In genomic region chr1:162056043-162056442, GRCh38 we compare ENCODE assay signal across 8 cellular contexts. TPM values are rescaled to one million over a fixed set of nuclear protein-coding genes. Genes with fewer than 3 reads are reported as not detected.
DNase-seq lines count a peak whose midpoint lies in the region; ATAC-seq and TF ChIP-seq lines count a peak whose summit lies in the region.

No MANE protein-coding gene starts in this region.

- H2BK120ac ChIP-seq in neuronal stem cell (ENCODE audit: low read depth, low read length): no peak overlapping the region

- no peak overlapping the region for H2AK5ac ChIP-seq in neuronal stem cell (ENCODE audit: low read depth, low read length)

- peak; percentile 94 for TF ChIP-seq CTCF in AG09319 (IDR thresholded peaks at IDR 0.05; ENCODE audit: low read depth, low read length)
- peak; percentile 97 for TF ChIP-seq CTCF in fibroblast of villous mesenchyme (IDR thresholded peaks at IDR 0.05; ENCODE audit: insufficient read depth, low read depth, low read length)

- no peak overlapping the region for H3K14ac ChIP-seq in neuronal stem cell (ENCODE audit: low read length)

- H3K27me3 ChIP-seq in neuronal stem cell (ENCODE audit: control insufficient read depth in 3 of 3, insufficient read depth in 3 of 3, low read depth in 1 of 3, low read length in 3 of 3): no peaks in the 10 kb centered on the region

- no peaks in the 10 kb centered on the region for H3K36me3 Mint-ChIP-seq in activated T-helper 17 cell treated with anti-CD3 and anti-CD28 coated beads, Interleukin-2, amount 50 U/mL, for 72 hours (ENCODE audit: low read depth)

- ATAC-seq in GM18502 (IDR thresholded peaks at IDR 0.05; ENCODE audit: poor library complexity, unreplicated experiment) (peak; percentile 54), HG02970 (IDR thresholded peaks at IDR 0.05; ENCODE audit: low FRiP score, unreplicated experiment) (no peak)
- peak; percentile 65 for ATAC-seq in activated T-helper 17 cell treated with anti-CD3 and anti-CD28 coated beads, Interleukin-2, amount 50 U/mL, for 72 hours (replicated peaks)

- H3K27me3 Mint-ChIP-seq in activated T-helper 17 cell treated with anti-CD3 and anti-CD28 coated beads, Interleukin-2, amount 50 U/mL, for 72 hours: peaks cover 10% of the 10 kb centered on the region

- H3K79me1 ChIP-seq in neuronal stem cell (ENCODE audit: low read depth, low read length): no peaks in the 10 kb centered on the region

- H2AFZ ChIP-seq in neuronal stem cell (ENCODE audit: low read length): peak overlapping the region; percentile 47

- DNase-seq in AG09319 (ENCODE audit: extremely low read depth, low read depth): peak; percentile 20
- peak; percentile 70 to 72 for DNase-seq in Kasumi-1 (lab: John Stamatoyannopoulos, UW)
- DNase-seq in OCI-M2 (lab: John Stamatoyannopoulos, UW; ENCODE audit: unreplicated experiment): peak; percentile 35
- peak; percentile 68 for DNase-seq in fibroblast of villous mesenchyme (ENCODE audit: low read depth)
- peak; percentile 65 for DNase-seq in neuronal stem cell (ENCODE audit: low spot score)

- no peak overlapping the region for H3K23ac ChIP-seq in neuronal stem cell (ENCODE audit: low read depth, low read length, poor library complexity)

- H3K4me1 ChIP-seq in neuronal stem cell (ENCODE audit: control insufficient read depth in 2 of 2, insufficient read depth in 1 of 2, low read depth in 1 of 2, low read length in 2 of 2): no peaks in the 10 kb centered on the region

- no peaks in the 10 kb centered on the region for H3K4me1 Mint-ChIP-seq in activated T-helper 17 cell treated with anti-CD3 and anti-CD28 coated beads, Interleukin-2, amount 50 U/mL, for 72 hours

- H2BK5ac ChIP-seq in neuronal stem cell (ENCODE audit: low read length): no peak overlapping the region

- no peaks in the 10 kb centered on the region for H3K9me3 ChIP-seq in neuronal stem cell (replicated peaks in 1 of 2; ENCODE audit: control insufficient read depth in 2 of 2, insufficient read depth in 1 of 2, low read depth in 1 of 2, low read length in 2 of 2)

- H3K36me3 ChIP-seq in neuronal stem cell (replicated peaks in 1 of 2; ENCODE audit: control insufficient read depth in 2 of 2, insufficient read depth in 2 of 2, low read length in 2 of 2): no peaks in the 10 kb centered on the region

- no peaks in the 10 kb centered on the region for H3K9me3 Mint-ChIP-seq in activated T-helper 17 cell treated with anti-CD3 and anti-CD28 coated beads, Interleukin-2, amount 50 U/mL, for 72 hours

- H3K18ac ChIP-seq in neuronal stem cell (ENCODE audit: low read length): no peak overlapping the region

- H2BK12ac ChIP-seq in neuronal stem cell (ENCODE audit: low read length): no peak overlapping the region

- H4K91ac ChIP-seq in neuronal stem cell (ENCODE audit: low read depth, low read length, poor library complexity): no peak overlapping the region

- no peak overlapping the region for H3K27ac ChIP-seq in neuronal stem cell (replicated peaks; ENCODE audit: low read length)

- no peak overlapping the region for H3K27ac Mint-ChIP-seq in activated T-helper 17 cell treated with anti-CD3 and anti-CD28 coated beads, Interleukin-2, amount 50 U/mL, for 72 hours

- no peak overlapping the region for H3K4me2 ChIP-seq in neuronal stem cell (ENCODE audit: insufficient read depth, low read length, poor library complexity, severe bottlenecking)

- no peak overlapping the region for H3K4me3 ChIP-seq in fibroblast of villous mesenchyme (ENCODE audit: low read depth, low read length)
- no peak overlapping the region for H3K4me3 ChIP-seq in neuronal stem cell (ENCODE audit: low read length in 2 of 2)

- no CpG with 5 or more reads among the region's 3 CpGs for WGBS in neuronal stem cell (ENCODE audit: extremely low coverage in 2 of 2, insufficient read length in 2 of 2, insufficient replicate concordance in 1 of 2), 2 donors

- no peak overlapping the region for H4K8ac ChIP-seq in neuronal stem cell (ENCODE audit: low read depth, low read length)

- no peak overlapping the region for H2BK15ac ChIP-seq in neuronal stem cell (ENCODE audit: low read length)

- no peak overlapping the region for H3K4me3 Mint-ChIP-seq in activated T-helper 17 cell treated with anti-CD3 and anti-CD28 coated beads, Interleukin-2, amount 50 U/mL, for 72 hours

- H3K4ac ChIP-seq in neuronal stem cell (ENCODE audit: low read length): no peak overlapping the region

- no peak overlapping the region for H3K9ac ChIP-seq in neuronal stem cell (ENCODE audit: low read depth, low read length, poor library complexity)

RNA-seq across cellular contexts. Expression of gene NOS1AP, which starts 13.4 kb away (rescaled TPM):
- total RNA-seq in activated T-helper 17 cell treated with anti-CD3 and anti-CD28 coated beads, Interleukin-2, amount 50 U/mL, for 72 hours: under 1 TPM in 1 of 2 donors, not detected in 1; 0.13 TPM
- total RNA-seq in fibroblast of villous mesenchyme: under 0.01 and 0.43 TPM in 2 replicates
- polyA plus RNA-seq in neuronal stem cell (2013, experiment 1 of 2): 2.5 TPM
- 2.2 TPM for polyA plus RNA-seq in neuronal stem cell (2013, experiment 2 of 2)

RNA-seq across cellular contexts. Expression of gene OLFML2B, which starts 32.4 kb away (rescaled TPM):
- not detected for total RNA-seq in activated T-helper 17 cell treated with anti-CD3 and anti-CD28 coated beads, Interleukin-2, amount 50 U/mL, for 72 hours
- 4.8 and 5.2 TPM in 2 replicates for total RNA-seq in fibroblast of villous mesenchyme
- polyA plus RNA-seq in neuronal stem cell (2013, experiment 1 of 2): 6.2 TPM
- 6.6 TPM for polyA plus RNA-seq in neuronal stem cell (2013, experiment 2 of 2)

Comparison
In these comparisons a context has a peak if more than half of its experiments do, and no peak if none do; other contexts are left out.
1. DNase-seq: peak in every context shown above with its lines; median percentile 71 in Kasumi-1; 68 in fibroblast of villous mesenchyme; 65 in neuronal stem cell; 35 in OCI-M2; 20 in AG09319.